15 cellular contexts compared by ENCODE assay signal in genomic region chr20:4937422-4938319, GRCh38.
A peak's percentile ranks its signal among the peaks of the same experiment; 100 is the strongest.
DNase-seq lines count a peak whose midpoint lies in the region; ATAC-seq, FAIRE-seq and TF ChIP-seq lines count a peak whose summit lies in the region.
"Had no signal": no experiment of that assay in that cellular context is flagged by ENCODE, and none has a peak within 500 bp of the region (broad histone marks: within the 10 kb centered on the region; RNA-seq: fewer than 3 reads in every experiment).

No MANE protein-coding gene starts in this region.

- CTCF ChIA-PET in endothelial cell of umbilical vein (lab: Charles Lee): interaction anchor here (0.7 to 1.3 kb wide), 3 partner anchors 10 to 20 kb away, joined by 3 to 5 read pairs (median 4); no protein-coding TSS in a partner anchor

- H3K4me3 ChIP-seq in endothelial cell of umbilical vein (replicated peaks in 1 of 3; ENCODE audit: insufficient read depth in 1 of 3, low read depth in 1 of 3, low read length in 3 of 3): no peak overlapping the region

- DNase-seq in SIG-M5 treated with dmso at 0.1 percent for 504 hours (lab: John Stamatoyannopoulos, UW; ENCODE audit: unreplicated experiment) (peak; percentile 18), SIG-M5 (lab: John Stamatoyannopoulos, UW) (no peak), NCI-H510A treated with DMSO at 0.1 percent for 48 hours (lab: John Stamatoyannopoulos, UW) (peak; percentile 87), endothelial cell of umbilical vein (ENCODE audit: low read depth, low spot score) (peak; percentile 52), anterior cingulate cortex (lab: John Stamatoyannopoulos, UW) (no peak)
- DNase-seq in stimulated activated effector memory CD8-positive, alpha-beta T cell treated with anti-CD3 and anti-CD28 coated beads, Interleukin-12 subunit alpha, Interleukin-12 subunit beta, amount 100 ng/mL, for 72 hours (ENCODE audit: low spot score in 2 of 2): no peak
- DNase-seq: activated CD4-positive, alpha-beta T cell treated with anti-CD3 and anti-CD28 coated beads, Interleukin-2, amount 50 U/mL, for 48 hours; HCEC 1CT; Kasumi-1; T-helper 9 cell had no signal

- no peak for TF ChIP-seq POLR2A in endothelial cell of umbilical vein (IDR thresholded peaks at IDR 0.05; ENCODE audit: low read depth, low read length)

- intact Hi-C loops in endothelial cell of umbilical vein (cut with micrococcal nuclease): no loop called here

- no peak overlapping the region for H3K27ac ChIP-seq in endothelial cell of umbilical vein (ENCODE audit: insufficient read depth, low read depth, low read length)
- H3K27ac ChIP-seq: neutrophil, RWPE1 had no signal

- dilution Hi-C loops in endothelial cell of umbilical vein (cut with MboI; ENCODE audit: extremely low pct_ligation_motif_present, low sequenced_read_pairs): no loop called here

- H3K36me3 Mint-ChIP-seq in stimulated activated effector memory CD8-positive, alpha-beta T cell treated with anti-CD3 and anti-CD28 coated beads, Interleukin-12 subunit alpha, Interleukin-12 subunit beta, amount 100 ng/mL, for 72 hours: peaks cover 10% of the 10 kb centered on the region

- no peaks in the 10 kb centered on the region for H3K27me3 ChIP-seq in endothelial cell of umbilical vein (ENCODE audit: control insufficient read depth in 2 of 2, insufficient read depth in 2 of 2, low read length in 2 of 2)
- H3K27me3 ChIP-seq: neutrophil had no signal

- no peak overlapping the region for H3K9ac ChIP-seq in endothelial cell of umbilical vein (replicated peaks; ENCODE audit: extremely low read depth, insufficient read depth, low read length)

- ATAC-seq in stimulated activated effector memory CD8-positive, alpha-beta T cell treated with anti-CD3 and anti-CD28 coated beads, Interleukin-12 subunit alpha, Interleukin-12 subunit beta, amount 100 ng/mL, for 72 hours: no peak
- ATAC-seq in GM21737 (IDR thresholded peaks at IDR 0.05; ENCODE audit: unreplicated experiment) (no peak), HG03439 (IDR thresholded peaks at IDR 0.05; ENCODE audit: unreplicated experiment) (no peak)

- H3K9me3 ChIP-seq in endothelial cell of umbilical vein (replicated peaks; ENCODE audit: control insufficient read depth, insufficient read depth, low read length): no peaks in the 10 kb centered on the region
- H3K9me3 ChIP-seq: neutrophil had no signal

- no peak for TF ChIP-seq CTCF in endothelial cell of umbilical vein (IDR thresholded peaks at IDR 0.05; ENCODE audit: extremely low read depth in 1 of 2, insufficient read depth in 1 of 2, low read depth in 1 of 2, low read length in 2 of 2)

- no peaks in the 10 kb centered on the region for H3K79me2 ChIP-seq in endothelial cell of umbilical vein (ENCODE audit: control insufficient read depth, insufficient read depth, low read length)

- H3K4me1 Mint-ChIP-seq in stimulated activated effector memory CD8-positive, alpha-beta T cell treated with anti-CD3 and anti-CD28 coated beads, Interleukin-12 subunit alpha, Interleukin-12 subunit beta, amount 100 ng/mL, for 72 hours: peaks cover 10% of the 10 kb centered on the region

- no peaks in the 10 kb centered on the region for H4K20me1 ChIP-seq in endothelial cell of umbilical vein (replicated peaks; ENCODE audit: control insufficient read depth, extremely low read depth, insufficient read depth, low read length)

- no peaks in the 10 kb centered on the region for H3K4me1 ChIP-seq in endothelial cell of umbilical vein (ENCODE audit: control insufficient read depth, extremely low read depth, insufficient read depth, low read length)

- no peak overlapping the region for H3K4me3 Mint-ChIP-seq in stimulated activated effector memory CD8-positive, alpha-beta T cell treated with anti-CD3 and anti-CD28 coated beads, Interleukin-12 subunit alpha, Interleukin-12 subunit beta, amount 100 ng/mL, for 72 hours

- H3K4me2 ChIP-seq in endothelial cell of umbilical vein (ENCODE audit: insufficient read depth, low read length): no peak overlapping the region

- POLR2A ChIA-PET in endothelial cell of umbilical vein (lab: Charles Lee): no interaction called here

- BruUV-seq in endothelial cell of umbilical vein (replicated peaks; lab: Mats Ljungman, UMichigan): no TSS peak

- no peak for FAIRE-seq in endothelial cell of umbilical vein (lab: Jason Lieb, UNC)
- FAIRE-seq: astrocyte had no signal

- peak overlapping the region; percentile 40 for H3K27ac Mint-ChIP-seq in stimulated activated effector memory CD8-positive, alpha-beta T cell treated with anti-CD3 and anti-CD28 coated beads, Interleukin-12 subunit alpha, Interleukin-12 subunit beta, amount 100 ng/mL, for 72 hours

- no peaks in the 10 kb centered on the region for H3K9me1 ChIP-seq in endothelial cell of umbilical vein (replicated peaks; ENCODE audit: control insufficient read depth, extremely low read depth, insufficient read depth, low read length)

- no peaks in the 10 kb centered on the region for H3K9me3 Mint-ChIP-seq in stimulated activated effector memory CD8-positive, alpha-beta T cell treated with anti-CD3 and anti-CD28 coated beads, Interleukin-12 subunit alpha, Interleukin-12 subunit beta, amount 100 ng/mL, for 72 hours

- H2AFZ ChIP-seq in endothelial cell of umbilical vein (ENCODE audit: low read depth, low read length): no peak overlapping the region

- no peaks in the 10 kb centered on the region for H3K36me3 ChIP-seq in endothelial cell of umbilical vein (ENCODE audit: control insufficient read depth in 2 of 2, extremely low read depth in 1 of 2, insufficient read depth in 2 of 2, low read length in 2 of 2)
- H3K36me3 ChIP-seq: neutrophil had no signal

TF ChIP-seq in endothelial cell of umbilical vein, 7 proteins besides CTCF, POLR2A, EP300 and RAD21:
- no peak for TF ChIP-seq GATA2 (IDR thresholded peaks at IDR 0.05; ENCODE audit: insufficient read depth, insufficient read length, low read depth, low read length)
- no peak for TF ChIP-seq MAX (IDR thresholded peaks at IDR 0.05; ENCODE audit: insufficient read depth, insufficient read length)
- TF ChIP-seq FOS (IDR thresholded peaks at IDR 0.05; ENCODE audit: borderline replicate concordance, insufficient read depth, low read length): no peak
- TF ChIP-seq MYC (IDR thresholded peaks at IDR 0.05; ENCODE audit: low read depth, low read length): no peak
- no peak for TF ChIP-seq EZH2 (IDR thresholded peaks at IDR 0.05; ENCODE audit: borderline replicate concordance, low read depth, low read length, severe bottlenecking)
- no peak for TF ChIP-seq JUN (IDR thresholded peaks at IDR 0.05; ENCODE audit: borderline replicate concordance, insufficient read depth, insufficient read length, low read depth)
- no peak for TF ChIP-seq POLR2AphosphoS5 (IDR thresholded peaks at IDR 0.05; ENCODE audit: insufficient read depth, low read depth, low read length)
TF ChIP-seq in endothelial cell of umbilical vein: peak in this region for 0.

Comparison
In these comparisons a context has a peak if more than half of its experiments do, and no peak if none do; other contexts are left out.
1. DNase-seq: peak in SIG-M5 treated with dmso at 0.1 percent for 504 hours (single experiment), NCI-H510A treated with DMSO at 0.1 percent for 48 hours (single experiment) and endothelial cell of umbilical vein (single experiment); none in SIG-M5 (single experiment), stimulated activated effector memory CD8-positive, alpha-beta T cell treated with anti-CD3 and anti-CD28 coated beads, Interleukin-12 subunit alpha, Interleukin-12 subunit beta, amount 100 ng/mL, for 72 hours (0 of 2) and anterior cingulate cortex (0 of 58).